ENCODE assay signal across 18 cellular contexts in the genomic region with DNA sequence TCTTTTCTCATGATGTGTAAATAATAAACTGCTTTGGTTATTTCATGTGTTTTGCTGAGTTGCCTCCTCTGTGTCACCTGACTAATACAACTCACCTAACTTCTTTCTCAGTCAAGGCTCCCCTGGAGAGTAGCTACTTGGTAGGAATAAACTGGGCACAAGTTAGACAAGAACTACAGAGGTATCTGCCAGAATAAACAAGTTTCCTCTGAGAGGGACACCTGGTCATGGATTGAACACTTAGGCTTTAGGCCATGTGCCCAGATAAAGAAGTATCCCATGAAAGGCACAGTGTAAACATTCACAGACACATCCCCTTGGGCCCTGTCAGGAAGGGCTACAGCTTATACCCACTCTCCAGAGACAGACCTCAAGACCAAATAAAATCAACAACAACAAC.
DNase-seq lines count a peak whose midpoint lies in the region; ATAC-seq, FAIRE-seq and TF ChIP-seq lines count a peak whose summit lies in the region.
"Had no signal": no experiment of that assay in that cellular context is flagged by ENCODE, and none has a peak within 500 bp of the region (broad histone marks: within the 10 kb centered on the region; RNA-seq: fewer than 3 reads in every experiment).

No MANE protein-coding gene starts in this region.

- TF ChIP-seq POLR2A in right lobe of liver (IDR thresholded peaks at IDR 0.05) (no peak), HepG2 (IDR thresholded peaks at IDR 0.05; ENCODE audit: insufficient read depth in 1 of 2, low read depth in 2 of 2, low read length in 2 of 2) (no peak)

- H3K9me3 ChIP-seq in right lobe of liver (no peaks in the 10 kb centered on the region), HepG2 (ENCODE audit: low read length) (no peaks in the 10 kb centered on the region)
- H3K9me3 ChIP-seq: SJCRH30 had no signal

- intact Hi-C loops in right lobe of liver (cut with DNase I) (no loop called here), HepG2 (cut with micrococcal nuclease; ENCODE audit: unreplicated experiment) (no loop called here)

- POLR2A ChIA-PET in HepG2 (lab: Yijun Ruan, JAX): no interaction called here

- H3K4me2 ChIP-seq in HepG2 (ENCODE audit: low read depth, low read length): no peak overlapping the region

- no peaks in the 10 kb centered on the region for H3K27me3 ChIP-seq in right lobe of liver
- H3K27me3 ChIP-seq in HepG2 (ENCODE audit: control insufficient read depth in 1 of 2, insufficient read depth in 2 of 2, low read length in 2 of 2): no peaks in the 10 kb centered on the region
- H3K27me3 ChIP-seq: SJCRH30 had no signal

- no peak overlapping the region for H3K27ac ChIP-seq in right lobe of liver
- no peak overlapping the region for H3K27ac ChIP-seq in HepG2 (ENCODE audit: extremely low read length, insufficient read depth, low read length)
- peak overlapping the region; percentile 16; the same call in 1 of the 2 replicates for H3K27ac ChIP-seq in VCaP
- H3K27ac ChIP-seq: GM23248, SJCRH30 had no signal

- no peak for DNase-seq in right lobe of liver
- DNase-seq in HepG2 (ENCODE audit: low spot score): no peak
- peak; percentile 77 for DNase-seq in NCI-H2029 treated with DMSO at 0.1 percent for 48 hours (lab: John Stamatoyannopoulos, UW)
- DNase-seq in foreskin fibroblast: no peak
- no peak for DNase-seq in NAMALWA (ENCODE audit: low spot score)
- DNase-seq in G401 (ENCODE audit: low spot score): no peak
- DNase-seq: CD4-positive, alpha-beta T cell; GM23248; NCI-H1105; NCI-H187; NCI-H2227 treated with DMSO at 0.1 percent for 48 hours; RPMI8226; SJCRH30; SW 1271 had no signal

- TF ChIP-seq CTCF in right lobe of liver (IDR thresholded peaks at IDR 0.05): no peak
- no peak for TF ChIP-seq CTCF in HepG2 (CRISPR knock-in tag; IDR thresholded peaks at IDR 0.05)
- TF ChIP-seq CTCF in VCaP (conservative IDR thresholded peaks at IDR 0.05): no peak
- no peak for TF ChIP-seq CTCF in foreskin fibroblast (IDR thresholded peaks at IDR 0.05; ENCODE audit: low read depth, low read length)

- H4K20me1 ChIP-seq in HepG2 (ENCODE audit: insufficient read depth, low read length): no peaks in the 10 kb centered on the region

- H2AFZ ChIP-seq in HepG2 (ENCODE audit: low read length): no peak overlapping the region
- H2AFZ ChIP-seq: GM23248 had no signal

- H3K79me2 ChIP-seq in HepG2 (ENCODE audit: insufficient read depth, low read length): no peaks in the 10 kb centered on the region

- no peak for TF ChIP-seq RAD21 in HepG2 (CRISPR knock-in tag; IDR thresholded peaks at IDR 0.05)

- in situ Hi-C loops in HepG2 (cut with HindIII; ENCODE audit: extremely low pct_ligation_motif_present, low pct_unique_long_range_greater_than_20kb): no loop called here
- in situ Hi-C loops in G401 (cut with HindIII; ENCODE audit: low sequenced_read_pairs): no loop called here

- no TSS peak for BruUV-seq in HepG2 (replicated peaks; lab: Mats Ljungman, UMichigan)

- TF ChIP-seq EP300 in HepG2 (IDR thresholded peaks at IDR 0.05; ENCODE audit: low read depth in 2 of 2, low read length in 2 of 2) (no peak), HepG2 (CRISPR knock-in tag; IDR thresholded peaks at IDR 0.05; ENCODE audit: borderline replicate concordance) (no peak)

- CTCF ChIA-PET in HepG2 (lab: Yijun Ruan, JAX; ENCODE audit: low intra/inter-chr PET ratio, low total read pairs): no interaction called here

- no peak for FAIRE-seq in HepG2 (lab: Jason Lieb, UNC)
- FAIRE-seq: D721Med, GM12891, HTR-8/SVneo had no signal

- H3K36me3 ChIP-seq in right lobe of liver (no peaks in the 10 kb centered on the region), HepG2 (replicated peaks in 1 of 2; ENCODE audit: control insufficient read depth in 1 of 2, insufficient read depth in 2 of 2, low read length in 2 of 2) (no peaks in the 10 kb centered on the region)
- H3K36me3 ChIP-seq: SJCRH30 had no signal

- ATAC-seq in right lobe of liver: peak; percentile 66 to 83 (median 70)
- no peak for ATAC-seq in HepG2

- no peak overlapping the region for H3K4me3 ChIP-seq in right lobe of liver
- no peak overlapping the region for H3K4me3 ChIP-seq in HepG2 (replicated peaks in 1 of 3; ENCODE audit: insufficient read depth in 1 of 3, low read depth in 2 of 3, low read length in 3 of 3)
- H3K4me3 ChIP-seq in foreskin fibroblast (ENCODE audit: low read depth in 1 of 2, low read length in 2 of 2): no peak overlapping the region
- H3K4me3 ChIP-seq: GM23248, SJCRH30 had no signal

- no peaks in the 10 kb centered on the region for H3K4me1 ChIP-seq in right lobe of liver
- no peaks in the 10 kb centered on the region for H3K4me1 ChIP-seq in HepG2 (ENCODE audit: insufficient read depth, low read length)
- H3K4me1 ChIP-seq: SJCRH30 had no signal

- no peak overlapping the region for H3K9ac ChIP-seq in HepG2 (ENCODE audit: insufficient read depth, low read depth, low read length)
- H3K9ac ChIP-seq: GM23248 had no signal

TF ChIP-seq in HepG2, 621 proteins besides CTCF, POLR2A, EP300 and RAD21 (continues in another document):
- TF ChIP-seq, protein P1, sequence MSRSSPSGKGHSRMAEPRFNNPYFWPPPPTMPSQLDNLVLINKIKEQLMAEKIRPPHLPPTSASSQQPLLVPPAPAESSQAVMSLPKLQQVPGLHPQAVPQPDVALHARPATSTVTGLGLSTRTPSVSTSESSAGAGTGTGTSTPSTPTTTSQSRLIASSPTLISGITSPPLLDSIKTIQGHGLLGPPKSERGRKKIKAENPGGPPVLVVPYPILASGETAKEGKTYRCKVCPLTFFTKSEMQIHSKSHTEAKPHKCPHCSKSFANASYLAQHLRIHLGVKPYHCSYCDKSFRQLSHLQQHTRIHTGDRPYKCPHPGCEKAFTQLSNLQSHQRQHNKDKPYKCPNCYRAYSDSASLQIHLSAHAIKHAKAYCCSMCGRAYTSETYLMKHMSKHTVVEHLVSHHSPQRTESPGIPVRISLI (CRISPR knock-in tag; IDR thresholded peaks at IDR 0.05; ENCODE audit: borderline replicate concordance): no peak
- TF ChIP-seq, protein P2, sequence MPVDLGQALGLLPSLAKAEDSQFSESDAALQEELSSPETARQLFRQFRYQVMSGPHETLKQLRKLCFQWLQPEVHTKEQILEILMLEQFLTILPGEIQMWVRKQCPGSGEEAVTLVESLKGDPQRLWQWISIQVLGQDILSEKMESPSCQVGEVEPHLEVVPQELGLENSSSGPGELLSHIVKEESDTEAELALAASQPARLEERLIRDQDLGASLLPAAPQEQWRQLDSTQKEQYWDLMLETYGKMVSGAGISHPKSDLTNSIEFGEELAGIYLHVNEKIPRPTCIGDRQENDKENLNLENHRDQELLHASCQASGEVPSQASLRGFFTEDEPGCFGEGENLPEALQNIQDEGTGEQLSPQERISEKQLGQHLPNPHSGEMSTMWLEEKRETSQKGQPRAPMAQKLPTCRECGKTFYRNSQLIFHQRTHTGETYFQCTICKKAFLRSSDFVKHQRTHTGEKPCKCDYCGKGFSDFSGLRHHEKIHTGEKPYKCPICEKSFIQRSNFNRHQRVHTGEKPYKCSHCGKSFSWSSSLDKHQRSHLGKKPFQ (CRISPR knock-in tag; IDR thresholded peaks at IDR 0.05; ENCODE audit: insufficient replicate concordance): no peak
- TF ChIP-seq, protein P3, sequence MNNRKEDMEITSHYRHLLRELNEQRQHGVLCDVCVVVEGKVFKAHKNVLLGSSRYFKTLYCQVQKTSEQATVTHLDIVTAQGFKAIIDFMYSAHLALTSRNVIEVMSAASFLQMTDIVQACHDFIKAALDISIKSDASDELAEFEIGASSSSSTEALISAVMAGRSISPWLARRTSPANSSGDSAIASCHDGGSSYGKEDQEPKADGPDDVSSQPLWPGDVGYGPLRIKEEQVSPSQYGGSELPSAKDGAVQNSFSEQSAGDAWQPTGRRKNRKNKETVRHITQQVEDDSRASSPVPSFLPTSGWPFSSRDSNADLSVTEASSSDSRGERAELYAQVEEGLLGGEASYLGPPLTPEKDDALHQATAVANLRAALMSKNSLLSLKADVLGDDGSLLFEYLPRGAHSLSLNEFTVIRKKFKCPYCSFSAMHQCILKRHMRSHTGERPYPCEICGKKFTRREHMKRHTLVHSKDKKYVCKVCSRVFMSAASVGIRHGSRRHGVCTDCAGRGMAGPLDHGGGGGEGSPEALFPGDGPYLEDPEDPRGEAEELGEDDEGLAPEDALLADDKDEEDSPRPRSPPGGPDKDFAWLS (CRISPR knock-in tag; IDR thresholded peaks at IDR 0.05; ENCODE audit: borderline replicate concordance): no peak
- TF ChIP-seq AKAP8 (CRISPR knock-in tag; IDR thresholded peaks at IDR 0.05) (no peak), SOX6 (IDR thresholded peaks at IDR 0.05) (no peak), SOX6 (CRISPR knock-in tag; IDR thresholded peaks at IDR 0.05) (no peak), HHEX (CRISPR knock-in tag; IDR thresholded peaks at IDR 0.05) (no peak), ZNF660 (CRISPR knock-in tag; IDR thresholded peaks at IDR 0.05; ENCODE audit: borderline replicate concordance, low read depth) (no peak)
- TF ChIP-seq, protein P4, sequence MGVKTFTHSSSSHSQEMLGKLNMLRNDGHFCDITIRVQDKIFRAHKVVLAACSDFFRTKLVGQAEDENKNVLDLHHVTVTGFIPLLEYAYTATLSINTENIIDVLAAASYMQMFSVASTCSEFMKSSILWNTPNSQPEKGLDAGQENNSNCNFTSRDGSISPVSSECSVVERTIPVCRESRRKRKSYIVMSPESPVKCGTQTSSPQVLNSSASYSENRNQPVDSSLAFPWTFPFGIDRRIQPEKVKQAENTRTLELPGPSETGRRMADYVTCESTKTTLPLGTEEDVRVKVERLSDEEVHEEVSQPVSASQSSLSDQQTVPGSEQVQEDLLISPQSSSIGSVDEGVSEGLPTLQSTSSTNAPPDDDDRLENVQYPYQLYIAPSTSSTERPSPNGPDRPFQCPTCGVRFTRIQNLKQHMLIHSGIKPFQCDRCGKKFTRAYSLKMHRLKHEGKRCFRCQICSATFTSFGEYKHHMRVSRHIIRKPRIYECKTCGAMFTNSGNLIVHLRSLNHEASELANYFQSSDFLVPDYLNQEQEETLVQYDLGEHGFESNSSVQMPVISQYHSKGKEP (CRISPR knock-in tag; IDR thresholded peaks at IDR 0.05): no peak
